Comparison of ENCODE assay signal across 1 cellular context in genomic region chr1:212285685-212286436, GRCh38.
TF ChIP-seq lines count a peak whose summit lies in the region.

No MANE protein-coding gene starts in this region.

TF ChIP-seq in GM12878, 131 proteins besides CTCF, POLR2A, EP300 and RAD21 (continued from another document):
- TF ChIP-seq ZNF687 (IDR thresholded peaks at IDR 0.05), result 0 out of 2 replicates have a peak, but pooled peaks have one; percentile 67
- TF ChIP-seq POLR2AphosphoS5 (IDR thresholded peaks at IDR 0.05; ENCODE audit: low read length), result peak; percentile 66; the same call in 1 of the 2 replicates
- peak; percentile 76 for TF ChIP-seq LARP7 (IDR thresholded peaks at IDR 0.05)
- TF ChIP-seq ASH2L (IDR thresholded peaks at IDR 0.05; ENCODE audit: borderline replicate concordance, low read depth), result peak; percentile 46; the same call in 1 of the 2 replicates
- peak; percentile 54; the same call in 1 of the 2 replicates for TF ChIP-seq SIN3A (IDR thresholded peaks at IDR 0.05; ENCODE audit: low read depth, low read length)
- TF ChIP-seq IKZF1 (conservative IDR thresholded peaks at IDR 0.05), result peak; percentile 72
- peak; percentile 51; the same call in 1 of the 2 replicates for TF ChIP-seq PAX5 (IDR thresholded peaks at IDR 0.05; ENCODE audit: borderline replicate concordance, low read depth, low read length)
- TF ChIP-seq RELA (IDR thresholded peaks at IDR 0.05; ENCODE audit: borderline replicate concordance, partially characterized antibody), result peak; percentile 29
